ENCODE assay signal across 19 cellular contexts in the genomic region with DNA sequence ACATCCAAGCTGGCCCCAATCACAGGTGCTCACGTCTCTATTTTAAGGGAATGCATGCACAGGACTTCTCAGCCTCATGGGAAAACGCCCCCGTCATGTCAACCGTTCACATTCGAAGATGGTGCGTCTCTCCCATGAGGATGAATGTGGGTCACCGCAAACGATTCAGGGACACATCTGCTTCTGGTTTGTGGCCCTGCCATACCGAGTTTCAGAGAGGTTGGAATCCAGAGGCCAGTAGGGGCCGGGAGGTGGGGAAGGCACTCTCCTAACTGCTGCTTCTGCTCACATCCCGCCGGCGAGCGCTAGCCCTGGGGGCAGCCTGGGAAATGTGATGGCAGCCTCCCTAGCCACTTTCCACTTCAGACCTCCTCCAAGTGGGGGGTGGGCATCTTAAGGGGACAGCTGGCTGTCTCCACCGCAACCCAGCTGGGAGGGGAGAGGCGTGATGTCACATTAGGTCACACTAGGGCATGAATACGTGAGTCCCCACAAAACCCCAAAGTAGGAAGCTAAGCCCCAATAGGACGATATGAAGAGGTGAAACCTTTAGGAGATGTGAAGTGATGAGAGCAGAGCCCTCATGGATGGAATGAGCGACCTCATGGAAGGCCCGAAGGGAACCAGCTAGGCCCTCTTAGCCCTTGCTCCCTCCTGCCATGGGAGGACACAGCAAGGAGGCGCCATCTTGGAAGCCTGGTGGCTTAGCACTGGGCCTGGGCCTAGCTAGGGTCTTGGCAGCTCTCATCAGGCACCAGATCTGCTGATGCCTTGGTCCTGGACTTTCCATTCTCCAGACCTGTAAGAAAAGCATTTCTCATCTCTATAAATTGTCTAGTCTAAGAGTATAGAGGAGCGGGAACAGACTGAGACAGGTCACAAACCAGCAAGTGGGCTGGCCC.
DNase-seq lines count a peak whose midpoint lies in the region; ATAC-seq and TF ChIP-seq lines count a peak whose summit lies in the region.
"Had no signal": no experiment of that assay in that cellular context is flagged by ENCODE, and none has a peak within 500 bp of the region (broad histone marks: within the 10 kb centered on the region; RNA-seq: fewer than 3 reads in every experiment).

No MANE protein-coding gene starts in this region.

- WGBS in testis, 2 donors, result 84 to 88% methylated on average over 22 of the region's 22 CpGs

- no peak overlapping the region for H3K9ac ChIP-seq in colonic mucosa (ENCODE audit: low read depth in 2 of 2, low read length in 2 of 2)

- no peak for TF ChIP-seq POLR2A in testis (IDR thresholded peaks at IDR 0.05)

- H3K4me3 Mint-ChIP-seq in activated CD8-positive, alpha-beta memory T cell treated with anti-CD3 and anti-CD28 coated beads, Interleukin-2, amount 10 ng/mL, durations not matched to agents 7 days and 5 days, result no peak overlapping the region
- H3K4me3 Mint-ChIP-seq: CD8-positive, alpha-beta T cell had no signal

- no peaks in the 10 kb centered on the region for H3K36me3 Mint-ChIP-seq in activated CD8-positive, alpha-beta memory T cell treated with anti-CD3 and anti-CD28 coated beads, Interleukin-2, amount 10 ng/mL, durations not matched to agents 7 days and 5 days
- H3K36me3 Mint-ChIP-seq: CD8-positive, alpha-beta T cell had no signal

- CTCF ChIA-PET in activated CD8-positive, alpha-beta memory T cell treated with anti-CD3 and anti-CD28 coated beads, Interleukin-2, amount 10 ng/mL, durations not matched to agents 7 days and 5 days (lab: Charles Lee), result no interaction called here

- H3K9me3 ChIP-seq in testis (no peaks in the 10 kb centered on the region), colonic mucosa (no peaks in the 10 kb centered on the region)
- H3K9me3 ChIP-seq: BE2C, Peyer's patch had no signal

- no peak overlapping the region for H3K27ac Mint-ChIP-seq in activated CD8-positive, alpha-beta memory T cell treated with anti-CD3 and anti-CD28 coated beads, Interleukin-2, amount 10 ng/mL, durations not matched to agents 7 days and 5 days
- H3K27ac Mint-ChIP-seq: CD8-positive, alpha-beta T cell had no signal

- intact Hi-C loops in testis (cut with DNase I; ENCODE audit: low total_unique reads), result no loop called here
- intact Hi-C loops in colonic mucosa (cut with DNase I), result no loop called here

- no peak overlapping the region for H3K27ac ChIP-seq in coronary artery
- H3K27ac ChIP-seq in testis, result no peak overlapping the region
- no peak overlapping the region for H3K27ac ChIP-seq in colonic mucosa
- H3K27ac ChIP-seq: Peyer's patch had no signal

- peak; percentile 39 for DNase-seq in activated CD8-positive, alpha-beta memory T cell treated with anti-CD3 and anti-CD28 coated beads, Interleukin-2, amount 50 U/mL, for 48 hours
- DNase-seq in activated CD8-positive, alpha-beta memory T cell treated with anti-CD3 and anti-CD28 coated beads, Interleukin-2, amount 10 ng/mL, durations not matched to agents 7 days and 5 days, result no peak
- DNase-seq in coronary artery (ENCODE audit: low spot score), result peak; percentile 50
- peak; percentile 77 for DNase-seq in mesenteric fat pad (ENCODE audit: low spot score)
- DNase-seq in testis, result peak; percentile 10
- DNase-seq in Ammon's horn (ENCODE audit: low spot score), result no peak
- no peak for DNase-seq in NAMALWA (ENCODE audit: low spot score)
- DNase-seq in colonic mucosa, result no peak
- DNase-seq: BE2C; Calu3; KBM-7; NCI-H1694 treated with DMSO at 0.1 percent for 48 hours; NCI-H748 treated with DMSO at 0.1 percent for 48 hours; NK-92 treated with Interleukin-12 subunit alpha and Interleukin-12 subunit beta, amount 100 ng/mL, for 24 hours had no signal

- H3K9me3 Mint-ChIP-seq in activated CD8-positive, alpha-beta memory T cell treated with anti-CD3 and anti-CD28 coated beads, Interleukin-2, amount 10 ng/mL, durations not matched to agents 7 days and 5 days (ENCODE audit: low read depth), result no peaks in the 10 kb centered on the region
- H3K9me3 Mint-ChIP-seq: CD8-positive, alpha-beta T cell had no signal

- ATAC-seq in activated CD8-positive, alpha-beta memory T cell treated with anti-CD3 and anti-CD28 coated beads, Interleukin-2, amount 10 ng/mL, durations not matched to agents 7 days and 5 days, result no peak
- ATAC-seq: CD8-positive, alpha-beta T cell; GM12878; HepG2; Right ventricle myocardium inferior had no signal

- no peak overlapping the region for H3K4me3 ChIP-seq in coronary artery
- H3K4me3 ChIP-seq in testis, result no peak overlapping the region
- H3K4me3 ChIP-seq in colonic mucosa, result no peak overlapping the region
- H3K4me3 ChIP-seq: GM12878, Peyer's patch had no signal

- no peak for TF ChIP-seq CTCF in coronary artery (IDR thresholded peaks at IDR 0.05)
- TF ChIP-seq CTCF in testis (IDR thresholded peaks at IDR 0.05), result no peak
- no peak for TF ChIP-seq CTCF in colonic mucosa (IDR thresholded peaks at IDR 0.05)

- H3K4me1 ChIP-seq in testis, result no peaks in the 10 kb centered on the region
- H3K4me1 ChIP-seq in colonic mucosa, result no peaks in the 10 kb centered on the region
- H3K4me1 ChIP-seq: BE2C, Peyer's patch had no signal

- H3K27me3 Mint-ChIP-seq in activated CD8-positive, alpha-beta memory T cell treated with anti-CD3 and anti-CD28 coated beads, Interleukin-2, amount 10 ng/mL, durations not matched to agents 7 days and 5 days, result no peaks in the 10 kb centered on the region

- H3K27me3 ChIP-seq in testis, result no peaks in the 10 kb centered on the region
- H3K27me3 ChIP-seq in colonic mucosa, result no peaks in the 10 kb centered on the region
- H3K27me3 ChIP-seq: BE2C, Peyer's patch had no signal

- H3K36me3 ChIP-seq in testis (ENCODE audit: low read depth, missing control alignments) (no peaks in the 10 kb centered on the region), colonic mucosa (no peaks in the 10 kb centered on the region)
- H3K36me3 ChIP-seq: BE2C, Peyer's patch had no signal

- H3K4me1 Mint-ChIP-seq in activated CD8-positive, alpha-beta memory T cell treated with anti-CD3 and anti-CD28 coated beads, Interleukin-2, amount 10 ng/mL, durations not matched to agents 7 days and 5 days, result no peaks in the 10 kb centered on the region

Comparison
In these comparisons a context has a peak if more than half of its experiments do, and no peak if none do; other contexts are left out.
1. DNase-seq: peak in activated CD8-positive, alpha-beta memory T cell treated with anti-CD3 and anti-CD28 coated beads, Interleukin-2, amount 50 U/mL, for 48 hours (single experiment), coronary artery (single experiment), mesenteric fat pad (single experiment) and testis (single experiment); none in activated CD8-positive, alpha-beta memory T cell treated with anti-CD3 and anti-CD28 coated beads, Interleukin-2, amount 10 ng/mL, durations not matched to agents 7 days and 5 days (single experiment), Ammon's horn (single experiment), NAMALWA (single experiment) and colonic mucosa (single experiment).